19 cellular contexts compared by ENCODE assay signal in the genomic region with DNA sequence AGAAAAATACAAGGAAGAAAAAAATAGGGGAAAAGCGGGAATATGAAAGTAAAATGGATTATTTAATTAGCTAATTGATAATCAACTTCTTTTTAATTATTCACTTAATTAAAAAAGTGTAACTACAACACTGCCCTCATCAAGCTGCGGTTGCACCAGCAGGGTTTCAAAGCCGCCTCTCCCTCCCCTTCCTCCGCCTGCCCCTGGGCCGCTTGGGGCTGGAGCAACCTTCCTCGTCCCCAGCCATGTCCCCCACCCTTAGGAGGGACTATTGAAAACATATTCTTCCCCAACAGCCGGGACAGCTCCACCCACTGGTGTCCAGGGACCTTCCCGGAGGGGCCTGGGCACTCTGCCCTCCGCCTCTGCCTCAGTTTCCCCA. TPM values are rescaled to one million over a fixed set of nuclear protein-coding genes. Genes with fewer than 3 reads are reported as not detected.
A peak's percentile ranks its signal among the peaks of the same experiment; 100 is the strongest.
DNase-seq lines count a peak whose midpoint lies in the region; ATAC-seq, FAIRE-seq and TF ChIP-seq lines count a peak whose summit lies in the region.
"Had no signal": no experiment of that assay in that cellular context is flagged by ENCODE, and none has a peak within 500 bp of the region (broad histone marks: within the 10 kb centered on the region; RNA-seq: fewer than 3 reads in every experiment).

No MANE protein-coding gene starts in this region.

- peak overlapping the region in 1 of 4 donors; percentile 9 for H3K4me3 Mint-ChIP-seq in IgD-negative memory B cell
- H3K4me3 Mint-ChIP-seq: activated CD8-positive, alpha-beta T cell treated with anti-CD3 and anti-CD28 coated beads, Interleukin-2, amount 10 ng/mL, durations not matched to agents 7 days and 5 days had no signal

- FAIRE-seq in A549 (lab: Jason Lieb, UNC): no peak
- FAIRE-seq: GM12891 had no signal

- peak overlapping the region in 2 of 3 donors; percentile 65 to 84 for H3K27ac Mint-ChIP-seq in IgD-negative memory B cell
- H3K27ac Mint-ChIP-seq: activated CD8-positive, alpha-beta T cell treated with anti-CD3 and anti-CD28 coated beads, Interleukin-2, amount 10 ng/mL, durations not matched to agents 7 days and 5 days had no signal

- H3K27ac ChIP-seq in A549: no peak overlapping the region
- H3K27ac ChIP-seq in A673 (ENCODE audit: low read depth, low read length, poor library complexity, severe bottlenecking): no peak overlapping the region
- H3K27ac ChIP-seq: coronary artery, lower lobe of right lung, sigmoid colon, tibial nerve had no signal

- H3K4me1 Mint-ChIP-seq in IgD-negative memory B cell: peaks cover 1 to 7% (median 4%) of the 10 kb centered on the region in 3 donors
- H3K4me1 Mint-ChIP-seq: CD14-positive monocyte had no signal

- ATAC-seq in A549: peak in 1 of 2 experiments; percentile 29; a peak in 1 of 6 replicates
- no peak for ATAC-seq in HG02885 (IDR thresholded peaks at IDR 0.05; ENCODE audit: poor library complexity, unreplicated experiment)
- ATAC-seq in GM21529 (IDR thresholded peaks at IDR 0.05; ENCODE audit: unreplicated experiment): no peak
- ATAC-seq: activated CD8-positive, alpha-beta T cell treated with anti-CD3 and anti-CD28 coated beads, Interleukin-2, amount 10 ng/mL, durations not matched to agents 7 days and 5 days had no signal

- POLR2A ChIA-PET in A549 (lab: Yijun Ruan, JAX): no interaction called here
- POLR2A ChIA-PET in A673 (lab: Charles Lee; ENCODE audit: low non-redundant PET): interaction anchor here (0.6 kb wide), 1 partner anchor 429 kb away, joined by 13 read pairs; no protein-coding TSS in a partner anchor

- peaks cover 0 to 6% (median 0%) of the 10 kb centered on the region in 3 donors for H3K9me3 Mint-ChIP-seq in IgD-negative memory B cell
- H3K9me3 Mint-ChIP-seq: immature natural killer cell had no signal

- BruUV-seq in A673 (replicated peaks; lab: Mats Ljungman, UMichigan): no TSS peak

- CTCF ChIA-PET in A549 (lab: Yijun Ruan, JAX): interaction anchor here (0.6 to 2.3 kb wide), 6 partner anchors 14 to 366 kb away, joined by 3 to 10 read pairs (median 4); no protein-coding TSS in a partner anchor
- CTCF ChIA-PET in A673 (lab: Charles Lee): no interaction called here

- no peaks in the 10 kb centered on the region for H3K9me3 ChIP-seq in A549
- H3K9me3 ChIP-seq in A673 (ENCODE audit: low read depth, low read length, poor library complexity, severe bottlenecking): no peaks in the 10 kb centered on the region
- no peaks in the 10 kb centered on the region for H3K9me3 ChIP-seq in iPS-15b (ENCODE audit: control insufficient read depth, insufficient read depth, low read length)
- H3K9me3 ChIP-seq: lower lobe of right lung, sigmoid colon, tibial nerve had no signal

- H3K36me3 ChIP-seq in A673 (ENCODE audit: insufficient read depth, low read length, poor library complexity, severe bottlenecking): no peaks in the 10 kb centered on the region
- peaks cover 4% of the 10 kb centered on the region for H3K36me3 ChIP-seq in iPS-15b (ENCODE audit: control insufficient read depth, insufficient read depth, low read length)
- H3K36me3 ChIP-seq: lower lobe of right lung, sigmoid colon, tibial nerve had no signal

- DNase-seq in A549 (ENCODE audit: low read depth in 1 of 2, low spot score in 1 of 2) (peak in 1 of 2 experiments; percentile 44), A673 (ENCODE audit: low spot score) (no peak), MV-4-11 (lab: John Stamatoyannopoulos, UW) (no peak)
- DNase-seq: activated CD8-positive, alpha-beta T cell treated with anti-CD3 and anti-CD28 coated beads, Interleukin-2, amount 10 ng/mL, durations not matched to agents 7 days and 5 days; amygdala; erythroblast; sigmoid colon; stimulated activated CD4-positive, alpha-beta T cell treated with anti-CD3 and anti-CD28 coated beads, Interleukin-4, amount 100 ng/mL, for 24 hours had no signal

- H3K4me1 ChIP-seq in A549 (peaks cover 12% of the 10 kb centered on the region; the same call in 1 of the 3 replicates), A673 (ENCODE audit: insufficient read depth, low read length, poor library complexity, severe bottlenecking) (peaks cover 38% of the 10 kb centered on the region), iPS-15b (ENCODE audit: control insufficient read depth, insufficient read depth, low read length) (peaks cover 2% of the 10 kb centered on the region)

- H3K27me3 ChIP-seq in A673 (replicated peaks; ENCODE audit: insufficient read depth, low read depth, low read length, poor library complexity) (peaks cover 51% of the 10 kb centered on the region), iPS-15b (ENCODE audit: control insufficient read depth, insufficient read depth, low read length) (peaks cover 73% of the 10 kb centered on the region)

- TF ChIP-seq EP300 in A549 (IDR thresholded peaks at IDR 0.05): no peak

- H3K4me3 ChIP-seq in A549 (no peak overlapping the region), A673 (ENCODE audit: low read depth, low read length, poor library complexity, severe bottlenecking) (peak overlapping the region; percentile 41), iPS-15b (ENCODE audit: low read depth, low read length) (peak overlapping the region; percentile 37)
- H3K4me3 ChIP-seq: lower lobe of right lung, sigmoid colon, tibial nerve had no signal

- TF ChIP-seq CTCF in A549 (IDR thresholded peaks at IDR 0.05) (no peak), A673 (conservative IDR thresholded peaks at IDR 0.05; ENCODE audit: low read depth, low read length) (no peak)

- no peak overlapping the region for H3K9ac ChIP-seq in iPS-15b (ENCODE audit: low read depth, low read length)

- H3K4me2 ChIP-seq in A549: peak overlapping the region; percentile 60

- no peak for TF ChIP-seq RAD21 in A549 (conservative IDR thresholded peaks at IDR 0.05 in 1 of 2, IDR thresholded peaks at IDR 0.05 in 1 of 2)

- intact Hi-C loops in A673 (cut with micrococcal nuclease; ENCODE audit: unreplicated experiment): no loop called here

- no peak for TF ChIP-seq POLR2A in A549 (IDR thresholded peaks at IDR 0.05; ENCODE audit: low read length)

- peaks cover 50% of the 10 kb centered on the region for H3K27me3 Mint-ChIP-seq in IgD-negative memory B cell

- H3K36me3 Mint-ChIP-seq in IgD-negative memory B cell: no peaks in the 10 kb centered on the region
- H3K36me3 Mint-ChIP-seq: immature natural killer cell had no signal

- WGBS in A549 (ENCODE audit: missing lambda C conversion rate): 29% methylated on average over 9 of the region's 9 CpGs

TF ChIP-seq in A549, 52 proteins besides CTCF, POLR2A, EP300 and RAD21 (continues in another document):
- no peak for TF ChIP-seq TP53 (CRISPR knock-in tag; IDR thresholded peaks at IDR 0.05)
- TF ChIP-seq, protein P1, sequence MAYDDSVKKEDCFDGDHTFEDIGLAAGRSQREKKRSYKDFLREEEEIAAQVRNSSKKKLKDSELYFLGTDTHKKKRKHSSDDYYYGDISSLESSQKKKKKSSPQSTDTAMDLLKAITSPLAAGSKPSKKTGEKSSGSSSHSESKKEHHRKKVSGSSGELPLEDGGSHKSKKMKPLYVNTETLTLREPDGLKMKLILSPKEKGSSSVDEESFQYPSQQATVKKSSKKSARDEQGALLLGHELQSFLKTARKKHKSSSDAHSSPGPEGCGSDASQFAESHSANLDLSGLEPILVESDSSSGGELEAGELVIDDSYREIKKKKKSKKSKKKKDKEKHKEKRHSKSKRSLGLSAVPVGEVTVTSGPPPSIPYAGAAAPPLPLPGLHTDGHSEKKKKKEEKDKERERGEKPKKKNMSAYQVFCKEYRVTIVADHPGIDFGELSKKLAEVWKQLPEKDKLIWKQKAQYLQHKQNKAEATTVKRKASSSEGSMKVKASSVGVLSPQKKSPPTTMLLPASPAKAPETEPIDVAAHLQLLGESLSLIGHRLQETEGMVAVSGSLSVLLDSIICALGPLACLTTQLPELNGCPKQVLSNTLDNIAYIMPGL (CRISPR knock-in tag; IDR thresholded peaks at IDR 0.05; ENCODE audit: borderline replicate concordance): no peak
- TF ChIP-seq MAFK (IDR thresholded peaks at IDR 0.05; ENCODE audit: partially characterized antibody): no peak
- no peak for TF ChIP-seq TFCP2L1 (CRISPR knock-in tag; IDR thresholded peaks at IDR 0.05)
- no peak for TF ChIP-seq MAZ (IDR thresholded peaks at IDR 0.05; ENCODE audit: borderline replicate concordance, low read depth, low read length)
- no peak for TF ChIP-seq ZNF302 (CRISPR knock-in tag; IDR thresholded peaks at IDR 0.05)
- TF ChIP-seq CHD4 (IDR thresholded peaks at IDR 0.05; ENCODE audit: borderline replicate concordance): no peak
- no peak for TF ChIP-seq JUN (IDR thresholded peaks at IDR 0.05)
- TF ChIP-seq NPAS2 (CRISPR knock-in tag; IDR thresholded peaks at IDR 0.05; ENCODE audit: borderline replicate concordance): no peak
- no peak for TF ChIP-seq JUNB (IDR thresholded peaks at IDR 0.05)
- TF ChIP-seq MYC (IDR thresholded peaks at IDR 0.05; ENCODE audit: borderline replicate concordance, low read length): no peak
- no peak for TF ChIP-seq KDM1A (IDR thresholded peaks at IDR 0.05; ENCODE audit: low read depth)
- TF ChIP-seq GATA3 (IDR thresholded peaks at IDR 0.05; ENCODE audit: borderline replicate concordance): no peak
- no peak for TF ChIP-seq ATOH8 (CRISPR knock-in tag; IDR thresholded peaks at IDR 0.05; ENCODE audit: low read depth)
- TF ChIP-seq EHMT2 (IDR thresholded peaks at IDR 0.05; ENCODE audit: low read depth): no peak
- TF ChIP-seq, protein P2, sequence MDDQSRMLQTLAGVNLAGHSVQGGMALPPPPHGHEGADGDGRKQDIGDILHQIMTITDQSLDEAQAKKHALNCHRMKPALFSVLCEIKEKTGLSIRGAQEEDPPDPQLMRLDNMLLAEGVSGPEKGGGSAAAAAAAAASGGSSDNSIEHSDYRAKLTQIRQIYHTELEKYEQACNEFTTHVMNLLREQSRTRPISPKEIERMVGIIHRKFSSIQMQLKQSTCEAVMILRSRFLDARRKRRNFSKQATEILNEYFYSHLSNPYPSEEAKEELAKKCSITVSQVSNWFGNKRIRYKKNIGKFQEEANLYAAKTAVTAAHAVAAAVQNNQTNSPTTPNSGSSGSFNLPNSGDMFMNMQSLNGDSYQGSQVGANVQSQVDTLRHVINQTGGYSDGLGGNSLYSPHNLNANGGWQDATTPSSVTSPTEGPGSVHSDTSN (IDR thresholded peaks at IDR 0.05): no peak

RNA-seq across cellular contexts. Expression of gene UNCX, which starts 15.4 kb away (rescaled TPM):
- polyA plus RNA-seq in A549 (2011; rRNA removed) (not detected in 2 replicates), A549 (2017; fragmentation: RNase III; extraction: RNeasy Plus Mini Kit Qiagen cat#74134 plus additional on column Dnase treatment) (not detected in 3 replicates), IgD-negative memory B cell (not detected)
- polyA plus RNA-seq in A549 (2012; cell fraction: cytosol; rRNA removed): not detected in 2 replicates
- polyA plus RNA-seq in A549 (2012; cell fraction: nucleus; rRNA removed): not detected in 2 replicates
- not detected in 2 replicates for polyA minus RNA-seq in A549 (2011; rRNA and poly(A)+ RNA removed)
- total RNA-seq in A673 (2021): 1.2 and 1.9 TPM in 2 replicates
- total RNA-seq: activated CD8-positive, alpha-beta T cell treated with anti-CD3 and anti-CD28 coated beads, Interleukin-2, amount 10 ng/mL, durations not matched to agents 7 days and 5 days; lower lobe of right lung; NCI-H460; sigmoid colon; tibial nerve had no signal
- polyA plus RNA-seq: CD14-positive monocyte, immature natural killer cell, sigmoid colon had no signal
